ENCODE assay signal across 8 cellular contexts in the genomic region with DNA sequence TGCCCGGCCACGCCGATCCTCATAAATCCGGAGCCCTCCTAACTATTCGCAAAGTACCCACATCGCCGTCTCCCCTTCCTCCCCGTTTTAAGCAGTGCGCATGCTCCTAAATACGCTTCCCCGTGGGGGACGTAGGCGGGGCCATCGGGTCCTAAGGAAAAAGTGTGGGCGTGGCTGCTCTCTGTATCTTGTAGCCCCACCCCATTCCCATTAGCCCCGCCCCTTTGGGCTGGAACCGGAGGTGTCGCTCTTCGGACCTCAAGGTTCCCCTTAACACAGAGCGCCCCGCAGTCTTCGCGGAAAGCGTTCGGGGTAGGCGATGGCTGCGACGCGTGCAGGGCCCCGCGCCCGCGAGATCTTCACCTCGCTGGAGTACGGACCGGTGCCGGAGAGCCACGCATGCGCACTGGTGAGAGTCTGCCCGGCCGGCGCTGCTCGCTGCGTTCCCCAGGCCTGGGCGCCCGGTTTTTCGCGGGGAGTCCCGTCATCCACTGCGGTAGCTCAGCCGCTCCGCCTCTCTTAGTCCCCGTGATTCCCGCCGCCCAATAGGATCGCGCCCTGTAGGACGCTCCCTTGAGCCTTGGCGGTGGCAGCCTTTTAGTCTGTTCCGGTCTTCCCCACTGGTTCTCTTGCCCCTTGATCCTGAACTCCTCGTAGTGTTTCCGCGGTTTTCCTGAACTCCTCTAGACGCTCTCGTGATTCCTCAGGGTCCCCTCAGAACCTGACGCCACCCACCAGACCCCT. TPM values are rescaled to one million over a fixed set of nuclear protein-coding genes. Genes with fewer than 3 reads are reported as not detected.
A peak's percentile ranks its signal among the peaks of the same experiment; 100 is the strongest.
DNase-seq lines count a peak whose midpoint lies in the region; ATAC-seq and TF ChIP-seq lines count a peak whose summit lies in the region.

A gene (plus strand): TSS at position 213 of the 744 bp plus-strand sequence. CDS start 107 bp downstream, at position 320.

- no peaks in the 10 kb centered on the region for H3K9me3 ChIP-seq in BE2C
- H3K9me3 ChIP-seq in colonic mucosa, result no peaks in the 10 kb centered on the region

- peak within 1 kb of the TSS; percentile 76 for H3K4me3 ChIP-seq in BE2C (ENCODE audit: low read depth, low read length)
- peak within 1 kb of the TSS; percentile 52 for H3K4me3 ChIP-seq in colonic mucosa

- H3K4me1 ChIP-seq in BE2C (no peaks in the 10 kb centered on the region), colonic mucosa (peaks cover 5% of the 10 kb centered on the region)

- TF ChIP-seq CTCF in BE2C (IDR thresholded peaks at IDR 0.05; ENCODE audit: low read depth, low read length), result no peak
- no peak for TF ChIP-seq CTCF in colonic mucosa (IDR thresholded peaks at IDR 0.05)

- peaks cover 14% of the 10 kb centered on the region for H3K36me3 ChIP-seq in BE2C
- H3K36me3 ChIP-seq in colonic mucosa, result no peaks in the 10 kb centered on the region

- intact Hi-C loops in colonic mucosa (cut with DNase I) (no loop called here), left colon (cut with DNase I, micrococcal nuclease) (no loop called here)

- DNase-seq in BE2C (peak; percentile 99), GM19240 (ENCODE audit: insufficient read length, low spot score) (peak; percentile 98), NCI-H526 (lab: John Stamatoyannopoulos, UW) (peak; percentile 95 to 99), colonic mucosa (peak; percentile 100), left colon (peak; percentile 98 to 99)
- peak; percentile 99 for DNase-seq in activated CD4-positive, alpha-beta T cell treated with anti-CD3 and anti-CD28 coated beads for 48 hours
- DNase-seq in stimulated activated CD4-positive, alpha-beta T cell treated with anti-CD3 and anti-CD28 coated beads, Interleukin-1b, Interleukin-23, amount 100 ng/mL, for 48 hours, result peak; percentile 99

- H3K27me3 ChIP-seq in BE2C (no peaks in the 10 kb centered on the region), colonic mucosa (no peaks in the 10 kb centered on the region)

- peak within 1 kb of the TSS; percentile 92 for H3K27ac ChIP-seq in colonic mucosa

- ATAC-seq in HG03460 (IDR thresholded peaks at IDR 0.05; ENCODE audit: unreplicated experiment), result peak; percentile 79
- ATAC-seq in left colon, result peak; percentile 84

- peak within 1 kb of the TSS; percentile 75 to 99 for H3K9ac ChIP-seq in colonic mucosa (ENCODE audit: low read depth in 2 of 2, low read length in 2 of 2)

RNA-seq across cellular contexts. Expression of the gene that starts here (rescaled TPM):
- 20.3 TPM for polyA plus RNA-seq in BE2C (2012; ENCODE audit: insufficient read depth, insufficient read length, low read depth)
- total RNA-seq in colonic mucosa (10 to 100 TPM; 22.6 to 57.9 TPM), left colon (10 to 100 TPM; 24.9 to 31.5 TPM)

Comparison
In these comparisons a context has a peak if more than half of its experiments do, and no peak if none do; other contexts are left out.
1. Peak in every context shown above with its lines: DNase-seq, ATAC-seq, H3K4me3 ChIP-seq and H3K27ac ChIP-seq.